Comparison of ENCODE assay signal across 1 cellular context in the genomic region with DNA sequence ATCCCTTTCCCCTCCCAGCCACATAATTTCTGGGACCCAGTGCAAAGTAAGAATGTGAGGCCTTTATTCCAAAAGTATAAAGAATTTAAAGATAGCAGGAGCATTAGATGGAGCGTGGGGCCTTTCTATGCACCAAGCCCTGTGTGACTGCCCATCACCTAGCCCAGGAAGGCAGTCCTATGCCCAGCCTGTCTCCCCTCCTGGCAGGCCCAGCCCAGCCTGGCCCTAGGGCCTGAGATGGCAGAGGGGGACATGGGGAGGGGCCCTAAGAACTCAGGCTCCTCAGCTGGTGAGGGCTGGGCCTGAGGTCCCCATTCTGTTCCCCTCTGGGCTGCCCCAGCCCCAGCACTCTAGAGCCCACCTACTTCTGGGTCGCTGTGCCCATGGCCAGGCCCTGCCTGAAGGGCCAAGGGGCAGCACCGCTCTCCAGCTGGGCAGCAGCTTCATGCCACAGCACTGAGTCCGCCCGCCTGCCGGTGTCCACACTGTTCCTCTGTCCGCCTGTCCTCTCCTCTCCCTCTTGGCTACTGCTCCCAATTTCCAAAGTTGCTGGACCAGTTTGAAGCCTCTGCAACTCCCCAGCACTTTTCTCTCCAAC.
A peak's percentile ranks its signal among the peaks of the same experiment; 100 is the strongest.
TF ChIP-seq lines count a peak whose summit lies in the region.

No MANE protein-coding gene starts in this region.

TF ChIP-seq in GM12878, 131 proteins besides CTCF, POLR2A, EP300 and RAD21:
- TF ChIP-seq ETV6 (conservative IDR thresholded peaks at IDR 0.05 in 1 of 2, IDR thresholded peaks at IDR 0.05 in 1 of 2; ENCODE audit: borderline replicate concordance in 1 of 2, low read depth in 1 of 2) (no peak), POU2F2 (IDR thresholded peaks at IDR 0.05; ENCODE audit: borderline replicate concordance, low read depth, low read length) (0 out of 3 replicates have a peak, but pooled peaks have one; percentile 7)
